12 cellular contexts compared by ENCODE assay signal in genomic region chr11:14334893-14335292, GRCh38. TPM values are rescaled to one million over a fixed set of nuclear protein-coding genes. Genes with fewer than 3 reads are reported as not detected.
DNase-seq lines count a peak whose midpoint lies in the region; ATAC-seq and TF ChIP-seq lines count a peak whose summit lies in the region.
"Had no signal": no experiment of that assay in that cellular context is flagged by ENCODE, and none has a peak within 500 bp of the region (broad histone marks: within the 10 kb centered on the region; RNA-seq: fewer than 3 reads in every experiment).

No MANE protein-coding gene starts in this region.

- TF ChIP-seq EP300 in suprapubic skin (IDR thresholded peaks at IDR 0.05) = no peak

- peaks cover 45% of the 10 kb centered on the region for H3K4me1 Mint-ChIP-seq in activated naive CD4-positive, alpha-beta T cell treated with anti-CD3 and anti-CD28 coated beads for 36 hours (ENCODE audit: low read depth)

- no peak for TF ChIP-seq POLR2A in suprapubic skin (IDR thresholded peaks at IDR 0.05)

- CTCF ChIA-PET in activated naive CD4-positive, alpha-beta T cell treated with anti-CD3 and anti-CD28 coated beads for 36 hours (lab: Charles Lee) = no interaction called here

- peaks cover 0 to 5% (median 0%) of the 10 kb centered on the region in 3 donors for H3K9me3 ChIP-seq in tibial artery
- H3K9me3 ChIP-seq in suprapubic skin = no peaks in the 10 kb centered on the region

- intact Hi-C loops in activated naive CD4-positive, alpha-beta T cell treated with anti-CD3 and anti-CD28 coated beads for 36 hours (cut with micrococcal nuclease) = loop anchor here (10.0 kb wide), 1 partner anchor 470 kb away; no protein-coding TSS in a partner anchor
- intact Hi-C loops in tibial artery (cut with DNase I; ENCODE audit: low total_unique reads) = no loop called here

- no peak for TF ChIP-seq CTCF in brain microvascular endothelial cell (IDR thresholded peaks at IDR 0.05; ENCODE audit: low read depth, low read length, missing control alignments)
- no peak for TF ChIP-seq CTCF in tibial artery (IDR thresholded peaks at IDR 0.05)
- TF ChIP-seq CTCF in suprapubic skin (IDR thresholded peaks at IDR 0.05) = no peak
- TF ChIP-seq CTCF in GM13977 (IDR thresholded peaks at IDR 0.05; ENCODE audit: extremely low read depth, insufficient read depth, missing control alignments) = no peak

- in situ Hi-C loops in brain microvascular endothelial cell (cut with HindIII; ENCODE audit: low pct_ligation_motif_present, low sequenced_read_pairs) (no loop called here), GM13977 (cut with MboI; ENCODE audit: low pct_unique_long_range_greater_than_20kb, low sequenced_read_pairs, unreplicated experiment) (no loop called here), G401 (cut with HindIII; ENCODE audit: low sequenced_read_pairs) (no loop called here)

- H3K36me3 ChIP-seq in brain microvascular endothelial cell (replicated peaks) (no peaks in the 10 kb centered on the region), tibial artery (no peaks in the 10 kb centered on the region), suprapubic skin (no peaks in the 10 kb centered on the region)

- DNase-seq in activated naive CD4-positive, alpha-beta T cell treated with anti-CD3 and anti-CD28 coated beads for 36 hours = no peak
- no peak for DNase-seq in activated naive CD4-positive, alpha-beta T cell (lab: John Stamatoyannopoulos, UW)
- no peak for DNase-seq in brain microvascular endothelial cell
- no peak for DNase-seq in tibial artery
- DNase-seq in suprapubic skin (ENCODE audit: low spot score in 2 of 2) = no peak
- DNase-seq in GM13977 (ENCODE audit: low spot score) = no peak
- DNase-seq in G401 (ENCODE audit: low spot score) = no peak
- DNase-seq: DMS53, hippocampal formation, NCI-H226 had no signal

- WGBS in suprapubic skin = 75% methylated on average over 2 of the region's 2 CpGs

- H3K9me3 Mint-ChIP-seq in activated naive CD4-positive, alpha-beta T cell treated with anti-CD3 and anti-CD28 coated beads for 36 hours = peaks cover 17% of the 10 kb centered on the region

- no peak overlapping the region for H3K4me3 Mint-ChIP-seq in activated naive CD4-positive, alpha-beta T cell treated with anti-CD3 and anti-CD28 coated beads for 36 hours

- peak; percentile 52 for ATAC-seq in HG03045 (IDR thresholded peaks at IDR 0.05; ENCODE audit: unreplicated experiment)

- peaks cover 16% of the 10 kb centered on the region for H3K36me3 Mint-ChIP-seq in activated naive CD4-positive, alpha-beta T cell treated with anti-CD3 and anti-CD28 coated beads for 36 hours (ENCODE audit: low read depth)

- H3K4me1 ChIP-seq in tibial artery (peaks cover 0 to 25% (median 7%) of the 10 kb centered on the region in 4 donors), suprapubic skin (no peaks in the 10 kb centered on the region)

- H3K27ac ChIP-seq in brain microvascular endothelial cell (peak overlapping the region; percentile 91), tibial artery (peak overlapping the region; percentile 17 to 34), suprapubic skin (no peak overlapping the region)
- H3K27ac ChIP-seq: RWPE1 had no signal

- peak overlapping the region; percentile 18 for H3K27ac Mint-ChIP-seq in activated naive CD4-positive, alpha-beta T cell treated with anti-CD3 and anti-CD28 coated beads for 36 hours

- H3K4me3 ChIP-seq in brain microvascular endothelial cell (ENCODE audit: low read depth, low read length) = no peak overlapping the region
- H3K4me3 ChIP-seq in tibial artery = no peak overlapping the region
- H3K4me3 ChIP-seq in suprapubic skin = no peak overlapping the region

- no peaks in the 10 kb centered on the region for H3K27me3 ChIP-seq in brain microvascular endothelial cell (replicated peaks)
- H3K27me3 ChIP-seq in tibial artery = no peaks in the 10 kb centered on the region
- no peaks in the 10 kb centered on the region for H3K27me3 ChIP-seq in suprapubic skin

- no peaks in the 10 kb centered on the region for H3K27me3 Mint-ChIP-seq in activated naive CD4-positive, alpha-beta T cell treated with anti-CD3 and anti-CD28 coated beads for 36 hours (ENCODE audit: low read depth)

RNA-seq across cellular contexts. Expression of gene RRAS2, which starts 24.1 kb away (rescaled TPM):
- total RNA-seq in activated naive CD4-positive, alpha-beta T cell treated with anti-CD3 and anti-CD28 coated beads for 36 hours = 10 to 100 TPM; 36.6 to 36.8 TPM
- 10 to 100 TPM; 24.1 to 28.5 (median 25.5) TPM for total RNA-seq in suprapubic skin
- total RNA-seq in G401 (2014; rRNA removed; shearing (Covaris generic)) = 62.8 and 78.0 TPM in 2 replicates
